In genomic region chr14:60051690-60052324, GRCh38 we compare ENCODE assay signal across 14 cellular contexts. TPM values are rescaled to one million over a fixed set of nuclear protein-coding genes. Genes with fewer than 3 reads are reported as not detected.
DNase-seq lines count a peak whose midpoint lies in the region; ATAC-seq, FAIRE-seq and TF ChIP-seq lines count a peak whose summit lies in the region.
"Had no signal": no experiment of that assay in that cellular context is flagged by ENCODE, and none has a peak within 500 bp of the region (broad histone marks: within the 10 kb centered on the region; RNA-seq: fewer than 3 reads in every experiment).

No MANE protein-coding gene starts in this region.

- POLR2A ChIA-PET in naive thymus-derived CD8-positive, alpha-beta T cell (lab: Charles Lee), result interaction anchor here (0.6 to 1.3 kb wide), 2 partner anchors 197 to 855 kb away, joined by 3 to 4 read pairs; partner anchors contain the start of gene PPM1A

- H3K27ac Mint-ChIP-seq in astrocyte (ENCODE audit: unreplicated experiment), result no peak overlapping the region
- peak overlapping the region; percentile 38 to 90 (median 77) for H3K27ac Mint-ChIP-seq in naive thymus-derived CD8-positive, alpha-beta T cell
- H3K27ac Mint-ChIP-seq: natural killer cell had no signal

- H3K4me1 Mint-ChIP-seq in astrocyte (ENCODE audit: low read depth, unreplicated experiment), result no peaks in the 10 kb centered on the region
- peaks cover 30 to 64% (median 52%) of the 10 kb centered on the region in 4 donors for H3K4me1 Mint-ChIP-seq in naive thymus-derived CD8-positive, alpha-beta T cell

- peaks cover 2% of the 10 kb centered on the region for H3K9me3 Mint-ChIP-seq in astrocyte (ENCODE audit: unreplicated experiment)
- H3K9me3 Mint-ChIP-seq in naive thymus-derived CD8-positive, alpha-beta T cell, result peaks cover 0 to 6% (median 0%) of the 10 kb centered on the region in 9 donors
- H3K9me3 Mint-ChIP-seq: natural killer cell had no signal

- H3K4me3 Mint-ChIP-seq in astrocyte (ENCODE audit: unreplicated experiment), result no peak overlapping the region
- H3K4me3 Mint-ChIP-seq in naive thymus-derived CD8-positive, alpha-beta T cell, result peak overlapping the region; percentile 26 to 76 (median 66)
- H3K4me3 Mint-ChIP-seq: natural killer cell had no signal

- no peak for TF ChIP-seq CTCF in astrocyte (IDR thresholded peaks at IDR 0.05; ENCODE audit: insufficient read depth, low read depth, low read length)

- ATAC-seq in HG02870 (IDR thresholded peaks at IDR 0.05; ENCODE audit: unreplicated experiment), result peak; percentile 69
- peak; percentile 63 to 76 for ATAC-seq in naive thymus-derived CD8-positive, alpha-beta T cell

- H3K27me3 Mint-ChIP-seq in astrocyte (ENCODE audit: low read depth, unreplicated experiment), result no peaks in the 10 kb centered on the region
- H3K27me3 Mint-ChIP-seq in naive thymus-derived CD8-positive, alpha-beta T cell, result peaks cover 0 to 12% (median 2%) of the 10 kb centered on the region in 5 donors

- no peak for FAIRE-seq in astrocyte (lab: Jason Lieb, UNC)

- H4K20me1 ChIP-seq in astrocyte (ENCODE audit: insufficient read depth, low read length), result no peaks in the 10 kb centered on the region

- no peaks in the 10 kb centered on the region for H3K36me3 Mint-ChIP-seq in astrocyte (ENCODE audit: low read depth, unreplicated experiment)
- H3K36me3 Mint-ChIP-seq in naive thymus-derived CD8-positive, alpha-beta T cell, result peaks cover 0 to 2% (median 0%) of the 10 kb centered on the region in 3 donors
- H3K36me3 Mint-ChIP-seq: natural killer cell had no signal

- H3K4me2 ChIP-seq in astrocyte (ENCODE audit: low read length), result no peak overlapping the region
- H3K4me2 ChIP-seq: smooth muscle cell had no signal

- no peak overlapping the region for H2AFZ ChIP-seq in astrocyte (ENCODE audit: low read depth, low read length)

- no peak overlapping the region for H3K27ac ChIP-seq in astrocyte (ENCODE audit: low read depth, low read length)
- H3K27ac ChIP-seq: 22Rv1 had no signal

- no peaks in the 10 kb centered on the region for H3K4me1 ChIP-seq in astrocyte (ENCODE audit: insufficient read depth, low read length)

- H3K4me3 ChIP-seq in astrocyte (ENCODE audit: insufficient read depth, low read depth, low read length), result no peak overlapping the region
- H3K4me3 ChIP-seq: smooth muscle cell had no signal

- H3K9me3 ChIP-seq in astrocyte (ENCODE audit: insufficient read depth, low read depth, low read length), result no peaks in the 10 kb centered on the region

- no peaks in the 10 kb centered on the region for H3K79me2 ChIP-seq in astrocyte (ENCODE audit: insufficient read depth, low read length)

- H3K36me3 ChIP-seq in astrocyte (ENCODE audit: insufficient read depth, low read length), result no peaks in the 10 kb centered on the region

- no peak overlapping the region for H3K9ac ChIP-seq in astrocyte (ENCODE audit: low read length)

- H3K27me3 ChIP-seq in astrocyte (ENCODE audit: insufficient read depth, low read length), result no peaks in the 10 kb centered on the region

- DNase-seq in DMS 273 (lab: John Stamatoyannopoulos, UW; ENCODE audit: unreplicated experiment), result peak; percentile 2
- DNase-seq in DMS 273 treated with DMSO at 0.1 percent for 48 hours (lab: John Stamatoyannopoulos, UW), result no peak
- DNase-seq in astrocyte (ENCODE audit: low read depth), result peak; percentile 2
- peak in 7 of 10 donors; percentile 20 to 63 (median 37) for DNase-seq in naive thymus-derived CD8-positive, alpha-beta T cell
- DNase-seq in NCI-H2196 treated with DMSO at 0.1 percent for 48 hours (lab: John Stamatoyannopoulos, UW; ENCODE audit: unreplicated experiment), result no peak
- DNase-seq in SKM-1 (lab: John Stamatoyannopoulos, UW; ENCODE audit: unreplicated experiment), result no peak
- DNase-seq in COLO668 (lab: John Stamatoyannopoulos, UW; ENCODE audit: unreplicated experiment), result no peak
- DNase-seq: GDM1, Kasumi-1, natural killer cell, NCI-H2171 treated with DMSO at 0.1 percent for 48 hours had no signal

RNA-seq across cellular contexts. Expression of gene PCNX4, which starts 39.9 kb away (rescaled TPM):
- 67.9 and 71.3 TPM in 2 replicates for total RNA-seq in astrocyte
- total RNA-seq in naive thymus-derived CD8-positive, alpha-beta T cell, result 10 to 100 TPM; 46.7 to 50.0 TPM
- polyA plus RNA-seq in naive thymus-derived CD8-positive, alpha-beta T cell, result 10 to 100 TPM; 16.6 to 20.1 (median 17.6) TPM

Comparison
In these comparisons a context has a peak if more than half of its experiments do, and no peak if none do; other contexts are left out.
1. DNase-seq: peak in DMS 273 (single experiment), astrocyte (single experiment) and naive thymus-derived CD8-positive, alpha-beta T cell (7 of 10); none in DMS 273 treated with DMSO at 0.1 percent for 48 hours (single experiment), NCI-H2196 treated with DMSO at 0.1 percent for 48 hours (single experiment), SKM-1 (single experiment) and COLO668 (single experiment).